In the genomic region with DNA sequence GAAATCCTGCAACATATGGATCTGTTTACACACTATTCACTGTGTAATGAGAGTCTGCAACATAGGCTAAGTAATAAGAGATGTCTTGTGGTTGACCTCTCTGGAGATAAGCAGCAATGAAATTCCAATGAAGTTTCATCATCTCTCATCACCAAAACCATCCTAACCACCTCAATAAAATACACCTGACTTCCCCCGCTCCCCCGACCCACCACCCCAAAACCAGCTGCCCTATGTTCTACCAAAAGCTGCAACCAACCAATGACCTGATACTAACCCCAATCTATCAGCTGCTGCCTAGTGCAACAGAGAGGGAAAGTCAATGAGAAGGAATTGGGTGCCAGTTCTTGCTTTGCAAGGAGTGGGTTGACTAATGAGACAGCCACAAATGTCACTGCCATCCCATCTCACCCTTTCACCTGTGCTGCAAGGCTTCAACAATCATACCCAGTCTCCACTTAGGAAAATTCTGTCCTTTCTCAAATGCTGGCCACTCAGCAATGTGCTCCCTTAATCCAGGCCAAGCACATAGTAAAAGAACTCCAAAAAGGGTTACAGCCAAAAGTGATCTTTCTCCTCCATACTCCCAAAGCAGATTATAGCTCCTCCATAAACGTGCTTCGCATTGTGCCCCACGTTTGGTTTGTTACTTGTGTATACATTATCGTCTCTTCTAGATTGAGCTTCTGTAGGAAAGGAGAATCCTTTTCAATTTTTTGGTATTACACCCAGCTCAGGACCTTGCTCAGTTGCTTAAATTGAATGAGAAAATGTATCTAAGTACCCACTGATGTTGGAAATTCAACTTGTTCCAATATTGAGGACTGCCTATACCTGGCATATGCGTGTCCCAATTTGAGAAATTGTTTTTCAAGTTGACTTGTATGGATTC, we compare ENCODE assay signal across 8 cellular contexts. TPM values are rescaled to one million over a fixed set of nuclear protein-coding genes. Genes with fewer than 3 reads are reported as not detected.
DNase-seq lines count a peak whose midpoint lies in the region; ATAC-seq and TF ChIP-seq lines count a peak whose summit lies in the region.

No MANE protein-coding gene starts in this region.

- H3K27me3 ChIP-seq in CD4-positive, alpha-beta T cell (ENCODE audit: control insufficient read depth, insufficient read depth, low read length): no peaks in the 10 kb centered on the region
- H3K27me3 ChIP-seq in Caco-2 (replicated peaks; ENCODE audit: control insufficient read depth, insufficient read depth, low read length) (no peaks in the 10 kb centered on the region), hepatocyte (no peaks in the 10 kb centered on the region)

- H3K9me3 Mint-ChIP-seq in CD4-positive, alpha-beta T cell: no peaks in the 10 kb centered on the region
- no peaks in the 10 kb centered on the region for H3K9me3 Mint-ChIP-seq in activated T-helper 1 cell treated with anti-CD3 and anti-CD28 coated beads, Interleukin-12 subunit alpha, Interleukin-12 subunit beta, Interleukin-2, Interleukin-4 antibody, amounts not matched to agents 30 ng/mL and 10 ng/mL and 1 ng/mL, durations not matched to agents 14 hours and 24 hours and 36 hours
- no peaks in the 10 kb centered on the region for H3K9me3 Mint-ChIP-seq in Caco-2 (ENCODE audit: unreplicated experiment)

- H3K4me2 ChIP-seq in hepatocyte: no peak overlapping the region

- H3K4me3 ChIP-seq in Caco-2 (ENCODE audit: low read depth, low read length) (no peak overlapping the region), hepatocyte (no peak overlapping the region)

- no peak overlapping the region for H3K27ac ChIP-seq in CD4-positive, alpha-beta T cell (ENCODE audit: low read depth, low read length)
- H3K27ac ChIP-seq in hepatocyte: no peak overlapping the region

- no peaks in the 10 kb centered on the region for H4K20me1 ChIP-seq in hepatocyte (ENCODE audit: insufficient read depth, poor library complexity, severe bottlenecking)

- POLR2A ChIA-PET in CD4-positive, alpha-beta T cell (lab: Charles Lee): interaction anchor here (2.0 kb wide), 1 partner anchor 15 kb away, joined by 7 read pairs; no protein-coding TSS in a partner anchor
- POLR2A ChIA-PET in Caco-2 (lab: Charles Lee): no interaction called here

- H2AFZ ChIP-seq in hepatocyte: no peak overlapping the region

- no peaks in the 10 kb centered on the region for H3K27me3 Mint-ChIP-seq in CD4-positive, alpha-beta T cell
- H3K27me3 Mint-ChIP-seq in activated T-helper 1 cell treated with anti-CD3 and anti-CD28 coated beads, Interleukin-12 subunit alpha, Interleukin-12 subunit beta, Interleukin-2, Interleukin-4 antibody, amounts not matched to agents 30 ng/mL and 10 ng/mL and 1 ng/mL, durations not matched to agents 14 hours and 24 hours and 36 hours (ENCODE audit: insufficient read depth): no peaks in the 10 kb centered on the region
- no peaks in the 10 kb centered on the region for H3K27me3 Mint-ChIP-seq in Caco-2 (ENCODE audit: insufficient read depth, unreplicated experiment)

- H3K36me3 ChIP-seq in Caco-2 (ENCODE audit: control insufficient read depth, insufficient read depth, low read length) (no peaks in the 10 kb centered on the region), hepatocyte (replicated peaks; ENCODE audit: insufficient read depth, low read depth) (no peaks in the 10 kb centered on the region)

- no peaks in the 10 kb centered on the region for H3K79me2 ChIP-seq in hepatocyte

- no peak for ATAC-seq in CD4-positive, alpha-beta T cell (ENCODE audit: poor library complexity)
- ATAC-seq in GM19043 (IDR thresholded peaks at IDR 0.05; ENCODE audit: low read depth, unreplicated experiment): peak; percentile 23
- ATAC-seq in HG03095 (IDR thresholded peaks at IDR 0.05; ENCODE audit: unreplicated experiment): peak; percentile 28
- ATAC-seq in HG03571 (IDR thresholded peaks at IDR 0.05; ENCODE audit: unreplicated experiment): no peak

- H3K4me3 Mint-ChIP-seq in CD4-positive, alpha-beta T cell: no peak overlapping the region
- H3K4me3 Mint-ChIP-seq in activated T-helper 1 cell treated with anti-CD3 and anti-CD28 coated beads, Interleukin-12 subunit alpha, Interleukin-12 subunit beta, Interleukin-2, Interleukin-4 antibody, amounts not matched to agents 30 ng/mL and 10 ng/mL and 1 ng/mL, durations not matched to agents 14 hours and 24 hours and 36 hours: peak overlapping the region; percentile 15
- H3K4me3 Mint-ChIP-seq in Caco-2 (ENCODE audit: unreplicated experiment): no peak overlapping the region

- peak overlapping the region; percentile 32 for H3K27ac Mint-ChIP-seq in CD4-positive, alpha-beta T cell
- peak overlapping the region; percentile 84 for H3K27ac Mint-ChIP-seq in activated T-helper 1 cell treated with anti-CD3 and anti-CD28 coated beads, Interleukin-12 subunit alpha, Interleukin-12 subunit beta, Interleukin-2, Interleukin-4 antibody, amounts not matched to agents 30 ng/mL and 10 ng/mL and 1 ng/mL, durations not matched to agents 14 hours and 24 hours and 36 hours
- H3K27ac Mint-ChIP-seq in Caco-2 (ENCODE audit: unreplicated experiment): no peak overlapping the region

- 95% methylated on average over 7 of the region's 7 CpGs for WGBS in hepatocyte (ENCODE audit: low lambda C conversion rate, missing lambda C conversion rate)

- H3K4me1 ChIP-seq in Caco-2 (no peaks in the 10 kb centered on the region), hepatocyte (ENCODE audit: insufficient read depth) (no peaks in the 10 kb centered on the region)

- no peaks in the 10 kb centered on the region for H3K9me3 ChIP-seq in CD4-positive, alpha-beta T cell (ENCODE audit: control insufficient read depth, low read length)
- H3K9me3 ChIP-seq in Caco-2 (no peaks in the 10 kb centered on the region), hepatocyte (ENCODE audit: low read depth) (no peaks in the 10 kb centered on the region)

- no peak for TF ChIP-seq CTCF in CD4-positive, alpha-beta T cell (IDR thresholded peaks at IDR 0.05)
- TF ChIP-seq CTCF in Caco-2 (IDR thresholded peaks at IDR 0.05; ENCODE audit: insufficient read depth in 1 of 2, low read depth in 1 of 2, low read length in 1 of 2, severe bottlenecking in 1 of 2, unreplicated experiment in 1 of 2) (no peak), hepatocyte (IDR thresholded peaks at IDR 0.05; ENCODE audit: poor library complexity) (no peak)

- no TSS peak for BruUV-seq in Caco-2 (replicated peaks; lab: Mats Ljungman, UMichigan)

- no peak for DNase-seq in CD4-positive, alpha-beta T cell
- DNase-seq in activated T-helper 1 cell treated with anti-CD3 and anti-CD28 coated beads, Interleukin-12 subunit alpha, Interleukin-12 subunit beta, Interleukin-2, Interleukin-4 antibody, amounts not matched to agents 30 ng/mL and 10 ng/mL and 1 ng/mL, durations not matched to agents 14 hours and 24 hours and 36 hours (ENCODE audit: low spot score): no peak
- DNase-seq in Caco-2 (no peak), hepatocyte (ENCODE audit: low spot score) (no peak), C1 segment of cervical spinal cord (lab: John Stamatoyannopoulos, UW) (no peak)

- CTCF ChIA-PET in CD4-positive, alpha-beta T cell (lab: Charles Lee): interaction anchor here (1.0 kb wide), 1 partner anchor 11 kb away, joined by 3 read pairs; no protein-coding TSS in a partner anchor
- CTCF ChIA-PET in Caco-2 (lab: Charles Lee): no interaction called here

- H3K4me1 Mint-ChIP-seq in CD4-positive, alpha-beta T cell (ENCODE audit: low read depth): peaks cover 58% of the 10 kb centered on the region
- H3K4me1 Mint-ChIP-seq in activated T-helper 1 cell treated with anti-CD3 and anti-CD28 coated beads, Interleukin-12 subunit alpha, Interleukin-12 subunit beta, Interleukin-2, Interleukin-4 antibody, amounts not matched to agents 30 ng/mL and 10 ng/mL and 1 ng/mL, durations not matched to agents 14 hours and 24 hours and 36 hours (ENCODE audit: low read depth): peaks cover 45% of the 10 kb centered on the region
- H3K4me1 Mint-ChIP-seq in Caco-2 (ENCODE audit: low read depth, unreplicated experiment): peaks cover 10% of the 10 kb centered on the region

- H3K9me2 ChIP-seq in hepatocyte (replicated peaks; ENCODE audit: insufficient read depth): no peaks in the 10 kb centered on the region

- intact Hi-C loops in CD4-positive, alpha-beta T cell (cut with DNase I, micrococcal nuclease): no loop called here
- intact Hi-C loops in activated T-helper 1 cell treated with anti-CD3 and anti-CD28 coated beads, Interleukin-12 subunit alpha, Interleukin-12 subunit beta, Interleukin-2, Interleukin-4 antibody, amounts not matched to agents 30 ng/mL and 10 ng/mL and 1 ng/mL, durations not matched to agents 14 hours and 24 hours and 36 hours (cut with micrococcal nuclease): loop anchor here (10.0 kb wide), 1 partner anchor 294 kb away; no protein-coding TSS in a partner anchor
- intact Hi-C loops in Caco-2 (cut with micrococcal nuclease; ENCODE audit: unreplicated experiment): no loop called here

- peaks cover 20% of the 10 kb centered on the region for H3K36me3 Mint-ChIP-seq in CD4-positive, alpha-beta T cell (ENCODE audit: low read depth)
- peaks cover 62% of the 10 kb centered on the region for H3K36me3 Mint-ChIP-seq in activated T-helper 1 cell treated with anti-CD3 and anti-CD28 coated beads, Interleukin-12 subunit alpha, Interleukin-12 subunit beta, Interleukin-2, Interleukin-4 antibody, amounts not matched to agents 30 ng/mL and 10 ng/mL and 1 ng/mL, durations not matched to agents 14 hours and 24 hours and 36 hours (ENCODE audit: low read depth)
- peaks cover 7% of the 10 kb centered on the region for H3K36me3 Mint-ChIP-seq in Caco-2 (ENCODE audit: insufficient read depth, unreplicated experiment)

RNA-seq across cellular contexts. Expression of a gene that starts 29.0 kb away (rescaled TPM):
- 10 to 100 TPM; 10.7 to 15.2 TPM for total RNA-seq in CD4-positive, alpha-beta T cell
- 48.6 and 55.8 TPM in 2 replicates for total RNA-seq in activated T-helper 1 cell treated with anti-CD3 and anti-CD28 coated beads, Interleukin-12 subunit alpha, Interleukin-12 subunit beta, Interleukin-2, Interleukin-4 antibody, amounts not matched to agents 30 ng/mL and 10 ng/mL and 1 ng/mL, durations not matched to agents 14 hours and 24 hours and 36 hours
- 37.3 and 39.8 TPM in 2 replicates for total RNA-seq in Caco-2 (2022)
- total RNA-seq in hepatocyte: 22.8 and 27.4 TPM in 2 replicates
- polyA plus RNA-seq in hepatocyte: 43.0 and 47.0 TPM in 2 replicates

Comparison
In these comparisons a context has a peak if more than half of its experiments do, and no peak if none do; other contexts are left out.
1. ATAC-seq: peak in GM19043 (single experiment) and HG03095 (single experiment); none in CD4-positive, alpha-beta T cell (single experiment) and HG03571 (single experiment).